Comparison of ENCODE assay signal across 9 cellular contexts in the genomic region with DNA sequence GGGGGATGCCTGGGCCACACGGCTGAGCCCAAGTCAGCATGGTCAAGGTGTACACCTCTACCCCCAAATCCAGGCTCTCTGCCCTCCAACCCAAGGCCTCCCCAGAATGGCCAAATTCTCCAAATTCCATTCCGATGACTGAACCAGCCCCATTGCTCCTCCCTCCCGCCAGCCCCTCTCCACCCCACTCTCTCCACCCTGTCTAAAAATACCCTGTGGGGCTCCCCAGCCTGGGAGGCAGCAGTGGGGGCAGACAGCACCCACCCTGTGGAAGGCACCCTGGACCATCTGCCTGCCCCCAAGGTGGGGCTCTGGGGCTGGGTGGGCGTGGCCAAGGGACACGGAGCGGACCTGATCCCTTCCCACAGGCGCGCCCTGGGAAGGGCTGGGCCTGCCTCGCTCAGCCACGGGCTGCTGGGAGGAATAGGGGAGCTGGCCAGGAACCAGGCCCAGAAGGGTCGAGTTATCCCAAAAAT. TPM values are rescaled to one million over a fixed set of nuclear protein-coding genes. Genes with fewer than 3 reads are reported as not detected.
DNase-seq lines count a peak whose midpoint lies in the region; ATAC-seq and TF ChIP-seq lines count a peak whose summit lies in the region.
"Had no signal": no experiment of that assay in that cellular context is flagged by ENCODE, and none has a peak within 500 bp of the region (broad histone marks: within the 10 kb centered on the region; RNA-seq: fewer than 3 reads in every experiment).

No MANE protein-coding gene starts in this region.

- peaks cover 28% of the 10 kb centered on the region for H3K79me2 ChIP-seq in ACC112 (ENCODE audit: control insufficient read depth, insufficient read depth, low read length, unreplicated experiment)

- peak overlapping the region; percentile 69 for H2AFZ ChIP-seq in ACC112 (ENCODE audit: low read length, unreplicated experiment)

- H3K36me3 ChIP-seq in ACC112 (ENCODE audit: insufficient read depth, low read length) = no peaks in the 10 kb centered on the region

- no peaks in the 10 kb centered on the region for H3K27me3 Mint-ChIP-seq in nephron (ENCODE audit: low read depth)

- intact Hi-C loops in dorsolateral prefrontal cortex (cut with DNase I) = no loop called here

- H3K27me3 ChIP-seq in ACC112 (ENCODE audit: insufficient read depth, low read length) (no peaks in the 10 kb centered on the region), dorsolateral prefrontal cortex (no peaks in the 10 kb centered on the region)

- H3K4me3 ChIP-seq in ACC112 (ENCODE audit: low read depth, low read length) (peak overlapping the region; percentile 58; the same call in 1 of the 2 replicates), dorsolateral prefrontal cortex (no peak overlapping the region)

- TF ChIP-seq CTCF in nephron (IDR thresholded peaks at IDR 0.05; ENCODE audit: unreplicated experiment in 3 of 3) (no peak), dorsolateral prefrontal cortex (IDR thresholded peaks at IDR 0.05 in 54 of 56, conservative IDR thresholded peaks at IDR 0.05 in 2 of 56; ENCODE audit: low read depth in 1 of 56, partially characterized antibody in 56 of 56) (no peak)

- H3K4me3 Mint-ChIP-seq in nephron = peak overlapping the region in 1 of 3 experiments; percentile 49
- H3K4me3 Mint-ChIP-seq: CD14-positive monocyte had no signal

- H3K27ac Mint-ChIP-seq in nephron = peak overlapping the region in 2 of 3 experiments; percentile 89 to 93
- H3K27ac Mint-ChIP-seq: CD14-positive monocyte had no signal

- peaks cover 43% of the 10 kb centered on the region for H3K4me1 Mint-ChIP-seq in nephron

- H3K9me3 Mint-ChIP-seq in nephron = no peaks in the 10 kb centered on the region
- H3K9me3 Mint-ChIP-seq: CD14-positive monocyte had no signal

- peaks cover 20% of the 10 kb centered on the region for H3K36me3 Mint-ChIP-seq in nephron (ENCODE audit: low read depth)
- H3K36me3 Mint-ChIP-seq: CD14-positive monocyte had no signal

- peaks cover 44% of the 10 kb centered on the region for H3K4me1 ChIP-seq in ACC112 (ENCODE audit: control insufficient read depth, insufficient read depth, low read length, unreplicated experiment)

- DNase-seq in NCI-H226 (peak; percentile 93), fibroblast of peridontal ligament (ENCODE audit: extremely low read depth) (peak; percentile 27), NCI-H2029 (lab: John Stamatoyannopoulos, UW) (no peak), dorsolateral prefrontal cortex (no peak), GF-D8 (lab: John Stamatoyannopoulos, UW) (no peak)

- H3K27ac ChIP-seq in ACC112 (ENCODE audit: low read depth, low read length) (peak overlapping the region; percentile 76), dorsolateral prefrontal cortex (peak overlapping the region in 2 of 59 donors; percentile 7 to 25)

- ATAC-seq in HG03378 (IDR thresholded peaks at IDR 0.05; ENCODE audit: unreplicated experiment) = no peak

RNA-seq across cellular contexts. Expression of a gene that starts 11.4 kb away (rescaled TPM):
- 1 to 10 TPM; 1.0 to 7.6 (median 2.6) TPM for total RNA-seq in dorsolateral prefrontal cortex

RNA-seq across cellular contexts. Expression of a gene that starts 17.2 kb away (rescaled TPM):
- total RNA-seq in dorsolateral prefrontal cortex = 100 to 1,000 TPM; 245 to 522 (median 369) TPM

RNA-seq across cellular contexts. Expression of a gene that starts 27.3 kb away (rescaled TPM):
- total RNA-seq in dorsolateral prefrontal cortex = 1 to 10 TPM in 5 of 120 experiments, under 1 TPM in 15, not detected in 100; 0.24 to 2.6 (median 0.79) TPM

RNA-seq across cellular contexts. Expression of a gene that starts 33.3 kb away (rescaled TPM):
- total RNA-seq in dorsolateral prefrontal cortex = 1 to 10 TPM; 1.8 to 5.5 (median 3.2) TPM

Comparison
In these comparisons a context has a peak if more than half of its experiments do, and no peak if none do; other contexts are left out.
1. DNase-seq: peak in NCI-H226 (single experiment) and fibroblast of peridontal ligament (single experiment); none in NCI-H2029 (single experiment), dorsolateral prefrontal cortex (0 of 10) and GF-D8 (single experiment).